8 cellular contexts compared by ENCODE assay signal in the genomic region with DNA sequence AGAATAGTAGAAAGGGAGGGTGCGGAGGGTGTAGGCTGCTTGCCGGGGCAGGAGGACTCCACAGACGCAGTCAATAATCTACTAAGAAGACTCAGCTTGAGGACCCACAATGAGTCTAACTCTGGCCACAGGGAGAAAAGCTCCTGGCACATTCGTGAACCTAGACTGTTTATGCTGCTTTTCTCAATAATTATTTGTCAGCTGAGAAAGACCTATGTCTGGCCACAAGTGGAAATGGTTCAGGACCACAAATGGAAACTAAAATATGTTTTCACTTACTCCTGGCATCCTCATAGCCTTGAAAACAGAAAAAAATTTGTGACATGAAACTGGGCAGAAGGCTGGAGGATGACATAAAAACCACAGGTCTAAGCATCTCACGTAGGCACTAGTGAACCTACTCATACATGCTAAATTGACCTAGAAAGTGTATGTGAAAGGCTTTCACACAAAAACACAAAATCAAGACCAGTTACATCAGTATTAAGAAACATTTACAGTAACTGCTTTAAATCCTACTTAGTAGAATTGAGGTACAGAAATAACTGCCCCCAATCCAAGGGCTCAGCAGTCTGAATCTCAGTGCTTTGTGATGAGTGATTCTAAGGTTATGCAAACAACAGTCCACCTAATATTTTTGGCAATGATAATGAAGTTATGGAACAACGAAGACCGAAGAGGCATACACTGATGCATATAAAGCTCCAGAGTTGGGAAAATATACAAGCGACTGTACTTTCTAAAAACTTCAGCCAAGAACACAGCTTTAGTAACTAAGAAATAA.
A peak's percentile ranks its signal among the peaks of the same experiment; 100 is the strongest.
DNase-seq lines count a peak whose midpoint lies in the region; ATAC-seq and TF ChIP-seq lines count a peak whose summit lies in the region.
"Had no signal": no experiment of that assay in that cellular context is flagged by ENCODE, and none has a peak within 500 bp of the region (broad histone marks: within the 10 kb centered on the region; RNA-seq: fewer than 3 reads in every experiment).

No MANE protein-coding gene starts in this region.

- H3K27me3 Mint-ChIP-seq in activated T-helper 17 cell treated with anti-CD3 and anti-CD28 coated beads, Interleukin-2, amount 50 U/mL, for 72 hours: no peaks in the 10 kb centered on the region
- H3K27me3 Mint-ChIP-seq in progenitor cell of endocrine pancreas: no peaks in the 10 kb centered on the region

- H3K4me1 Mint-ChIP-seq in activated T-helper 17 cell treated with anti-CD3 and anti-CD28 coated beads, Interleukin-2, amount 50 U/mL, for 72 hours: peaks cover 19% of the 10 kb centered on the region
- H3K4me1 Mint-ChIP-seq in progenitor cell of endocrine pancreas (ENCODE audit: low read depth): peaks cover 34% of the 10 kb centered on the region

- peak overlapping the region; percentile 84 for H3K27ac Mint-ChIP-seq in activated T-helper 17 cell treated with anti-CD3 and anti-CD28 coated beads, Interleukin-2, amount 50 U/mL, for 72 hours
- peak overlapping the region; percentile 13 for H3K27ac Mint-ChIP-seq in progenitor cell of endocrine pancreas

- H3K4me3 Mint-ChIP-seq in activated T-helper 17 cell treated with anti-CD3 and anti-CD28 coated beads, Interleukin-2, amount 50 U/mL, for 72 hours: peak overlapping the region; percentile 66
- no peak overlapping the region for H3K4me3 Mint-ChIP-seq in progenitor cell of endocrine pancreas (ENCODE audit: low read depth)
- H3K4me3 Mint-ChIP-seq: neural crest cell had no signal

- ATAC-seq in GM19025 (IDR thresholded peaks at IDR 0.05; ENCODE audit: low read depth, unreplicated experiment) (peak; percentile 72), HG02943 (IDR thresholded peaks at IDR 0.05; ENCODE audit: low read depth, unreplicated experiment) (peak; percentile 69)
- ATAC-seq in activated T-helper 17 cell treated with anti-CD3 and anti-CD28 coated beads, Interleukin-2, amount 50 U/mL, for 72 hours (replicated peaks): peak; percentile 91

- no peaks in the 10 kb centered on the region for H3K9me3 Mint-ChIP-seq in activated T-helper 17 cell treated with anti-CD3 and anti-CD28 coated beads, Interleukin-2, amount 50 U/mL, for 72 hours
- no peaks in the 10 kb centered on the region for H3K9me3 Mint-ChIP-seq in progenitor cell of endocrine pancreas (ENCODE audit: low read depth)
- H3K9me3 Mint-ChIP-seq: neural crest cell had no signal

- no peak for TF ChIP-seq CTCF in progenitor cell of endocrine pancreas (IDR thresholded peaks at IDR 0.05; ENCODE audit: unreplicated experiment)

- DNase-seq in progenitor cell of endocrine pancreas (ENCODE audit: low spot score, unreplicated experiment): no peak
- no peak for DNase-seq in NCI-H2196 (lab: John Stamatoyannopoulos, UW; ENCODE audit: unreplicated experiment)
- DNase-seq in NCI-H1092 (lab: John Stamatoyannopoulos, UW): no peak
- DNase-seq in SIG-M5 (lab: John Stamatoyannopoulos, UW): no peak

- H3K36me3 Mint-ChIP-seq in activated T-helper 17 cell treated with anti-CD3 and anti-CD28 coated beads, Interleukin-2, amount 50 U/mL, for 72 hours (ENCODE audit: low read depth): peaks cover 13% of the 10 kb centered on the region
- H3K36me3 Mint-ChIP-seq in progenitor cell of endocrine pancreas (ENCODE audit: insufficient read depth): peaks cover 4% of the 10 kb centered on the region
